ENCODE assay signal across 22 cellular contexts in the genomic region with DNA sequence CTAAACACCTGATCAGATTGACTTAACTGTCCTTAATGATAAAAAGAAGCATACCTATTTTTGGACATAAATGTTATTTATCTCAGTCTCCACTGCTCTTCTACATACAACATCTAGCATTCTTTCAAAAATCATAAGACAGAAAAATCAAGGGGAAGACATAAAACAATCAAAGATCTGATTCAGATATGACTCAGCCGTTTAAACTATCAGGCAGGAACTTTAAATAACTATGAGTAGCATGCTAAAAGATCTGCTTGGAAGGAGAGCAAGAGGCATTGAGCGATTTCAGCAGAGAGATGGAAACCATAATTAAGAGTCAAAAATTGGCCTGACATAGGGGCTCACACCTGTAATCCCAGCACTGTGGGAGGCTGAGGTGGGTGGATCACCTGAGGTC. TPM values are rescaled to one million over a fixed set of nuclear protein-coding genes. Genes with fewer than 3 reads are reported as not detected.
DNase-seq lines count a peak whose midpoint lies in the region; ATAC-seq and TF ChIP-seq lines count a peak whose summit lies in the region.
"Had no signal": no experiment of that assay in that cellular context is flagged by ENCODE, and none has a peak within 500 bp of the region (broad histone marks: within the 10 kb centered on the region; RNA-seq: fewer than 3 reads in every experiment).

No MANE protein-coding gene starts in this region.

- no peak overlapping the region for H3K4me3 Mint-ChIP-seq in WTC11
- H3K4me3 Mint-ChIP-seq: activated naive CD4-positive, alpha-beta T cell treated with anti-CD3 and anti-CD28 coated beads, Interleukin-2, amount 50 U/mL, for 24 hours; CD4-positive, CD25-positive, alpha-beta regulatory T cell; IgD-negative memory B cell had no signal

- TF ChIP-seq CTCF in fibroblast of the aortic adventitia (IDR thresholded peaks at IDR 0.05; ENCODE audit: insufficient read depth, low read length): no peak
- no peak for TF ChIP-seq CTCF in brain microvascular endothelial cell (IDR thresholded peaks at IDR 0.05; ENCODE audit: low read depth, low read length, missing control alignments)
- no peak for TF ChIP-seq CTCF in WTC11 (IDR thresholded peaks at IDR 0.05)

- CTCF ChIA-PET in WTC11 (lab: Charles Lee): interaction anchor here (0.7 kb wide), 1 partner anchor 142 kb away, joined by 3 read pairs; no protein-coding TSS in a partner anchor

- H3K27me3 ChIP-seq in brain microvascular endothelial cell (replicated peaks): no peaks in the 10 kb centered on the region

- no peak overlapping the region for H3K27ac Mint-ChIP-seq in WTC11
- H3K27ac Mint-ChIP-seq: activated naive CD4-positive, alpha-beta T cell treated with anti-CD3 and anti-CD28 coated beads, Interleukin-2, amount 50 U/mL, for 24 hours; activated T-helper 2 cell treated with anti-CD3 and anti-CD28 coated beads, Interferon-gamma antibody, Interleukin-2, Interleukin-4, amounts not matched to agents 10 μg/mL and 5 μg/mL and 100 μg/mL, durations not matched to agents 14 hours and 24 hours and 36 hours; CD4-positive, CD25-positive, alpha-beta regulatory T cell; IgD-negative memory B cell had no signal

- no peaks in the 10 kb centered on the region; the same call in 1 of the 2 replicates for H3K36me3 Mint-ChIP-seq in WTC11
- H3K36me3 Mint-ChIP-seq: activated naive CD4-positive, alpha-beta T cell treated with anti-CD3 and anti-CD28 coated beads, Interleukin-2, amount 50 U/mL, for 24 hours; CD4-positive, CD25-positive, alpha-beta regulatory T cell had no signal

- H3K4me1 Mint-ChIP-seq in WTC11: peaks cover 36% of the 10 kb centered on the region
- H3K4me1 Mint-ChIP-seq: activated naive CD4-positive, alpha-beta T cell treated with anti-CD3 and anti-CD28 coated beads, Interleukin-2, amount 50 U/mL, for 24 hours; CD4-positive, CD25-positive, alpha-beta regulatory T cell had no signal

- peak; percentile 28 for DNase-seq in A172 (ENCODE audit: low spot score)
- peak; percentile 11 for DNase-seq in GM04504 (ENCODE audit: low read depth)
- peak; percentile 40 for DNase-seq in RKO (ENCODE audit: low spot score)
- peak; percentile 2 for DNase-seq in fibroblast of the aortic adventitia (ENCODE audit: low read depth)
- DNase-seq in brain microvascular endothelial cell: no peak
- no peak for DNase-seq in WTC11 (ENCODE audit: low spot score)
- DNase-seq in SHP77 (lab: John Stamatoyannopoulos, UW): no peak
- DNase-seq in NCI-H1105 treated with DMSO at 0.1 percent for 48 hours (lab: John Stamatoyannopoulos, UW): no peak
- DNase-seq: activated CD4-positive, alpha-beta T cell treated with anti-CD3 and anti-CD28 coated beads for 4 hours; activated T-cell treated with anti-CD3 and anti-CD28 coated beads for 4 hours; AML-193; amniotic stem cell; CD4-positive, CD25-positive, alpha-beta regulatory T cell; kidney; NCI-H1930; NCI-H524 treated with DMSO at 0.1 percent for 48 hours; small intestine; stimulated activated naive CD4-positive, alpha-beta T cell; SW 1271 had no signal

- no peaks in the 10 kb centered on the region for H3K27me3 Mint-ChIP-seq in WTC11 (ENCODE audit: low read depth)

- H3K9me3 Mint-ChIP-seq in WTC11: peaks cover 3% of the 10 kb centered on the region
- H3K9me3 Mint-ChIP-seq: activated naive CD4-positive, alpha-beta T cell treated with anti-CD3 and anti-CD28 coated beads, Interleukin-2, amount 50 U/mL, for 24 hours; activated T-helper 2 cell treated with anti-CD3 and anti-CD28 coated beads, Interferon-gamma antibody, Interleukin-2, Interleukin-4, amounts not matched to agents 10 μg/mL and 5 μg/mL and 100 μg/mL, durations not matched to agents 14 hours and 24 hours and 36 hours had no signal

- POLR2A ChIA-PET in WTC11 (lab: Charles Lee): no interaction called here

- H3K4me3 ChIP-seq in fibroblast of the aortic adventitia (ENCODE audit: low read depth, low read length): no peak overlapping the region
- no peak overlapping the region for H3K4me3 ChIP-seq in brain microvascular endothelial cell (ENCODE audit: low read depth, low read length)

- in situ Hi-C loops in brain microvascular endothelial cell (cut with HindIII; ENCODE audit: low pct_ligation_motif_present, low sequenced_read_pairs): no loop called here

- H3K27ac ChIP-seq in brain microvascular endothelial cell: no peak overlapping the region

- H3K36me3 ChIP-seq in brain microvascular endothelial cell (replicated peaks): no peaks in the 10 kb centered on the region

- no peak for ATAC-seq in WTC11

TF ChIP-seq in WTC11, 78 proteins besides CTCF, POLR2A, EP300 and RAD21:
- TF ChIP-seq, protein P1, sequence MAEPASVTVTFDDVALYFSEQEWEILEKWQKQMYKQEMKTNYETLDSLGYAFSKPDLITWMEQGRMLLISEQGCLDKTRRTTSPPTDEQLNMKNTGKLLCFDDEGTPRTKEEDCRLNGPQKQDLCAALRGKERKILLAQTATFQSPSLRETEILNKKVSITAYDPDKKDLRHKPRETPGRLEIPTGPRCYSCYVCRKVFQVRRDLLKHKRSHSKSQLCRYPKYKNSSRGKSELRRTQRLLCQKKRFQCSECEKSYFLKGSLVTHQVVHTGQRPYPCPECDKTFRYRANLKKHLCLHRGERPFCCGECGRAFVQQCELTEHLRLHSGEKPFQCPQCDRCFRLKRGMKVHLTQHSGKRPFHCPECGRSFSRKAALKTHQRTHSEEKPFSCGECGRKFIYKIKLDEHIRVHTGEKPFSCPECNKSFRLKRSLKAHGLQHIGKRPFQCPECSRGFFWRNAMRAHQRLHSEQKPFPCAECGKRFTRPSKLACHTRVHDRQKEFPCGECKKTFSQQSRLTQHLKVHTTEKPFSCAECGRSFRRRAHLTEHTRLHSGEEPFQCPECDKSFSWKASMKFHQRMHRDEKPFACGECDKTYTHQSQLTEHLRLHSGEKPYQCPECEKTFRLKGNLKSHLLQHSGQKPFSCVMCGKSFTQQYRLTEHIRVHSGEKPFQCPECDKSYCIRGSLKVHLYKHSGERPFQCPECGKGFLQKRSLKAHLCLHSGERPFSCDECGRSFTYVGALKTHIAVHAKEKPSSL (CRISPR knock-in tag; conservative IDR thresholded peaks at IDR 0.05): no peak
- TF ChIP-seq, protein P2, sequence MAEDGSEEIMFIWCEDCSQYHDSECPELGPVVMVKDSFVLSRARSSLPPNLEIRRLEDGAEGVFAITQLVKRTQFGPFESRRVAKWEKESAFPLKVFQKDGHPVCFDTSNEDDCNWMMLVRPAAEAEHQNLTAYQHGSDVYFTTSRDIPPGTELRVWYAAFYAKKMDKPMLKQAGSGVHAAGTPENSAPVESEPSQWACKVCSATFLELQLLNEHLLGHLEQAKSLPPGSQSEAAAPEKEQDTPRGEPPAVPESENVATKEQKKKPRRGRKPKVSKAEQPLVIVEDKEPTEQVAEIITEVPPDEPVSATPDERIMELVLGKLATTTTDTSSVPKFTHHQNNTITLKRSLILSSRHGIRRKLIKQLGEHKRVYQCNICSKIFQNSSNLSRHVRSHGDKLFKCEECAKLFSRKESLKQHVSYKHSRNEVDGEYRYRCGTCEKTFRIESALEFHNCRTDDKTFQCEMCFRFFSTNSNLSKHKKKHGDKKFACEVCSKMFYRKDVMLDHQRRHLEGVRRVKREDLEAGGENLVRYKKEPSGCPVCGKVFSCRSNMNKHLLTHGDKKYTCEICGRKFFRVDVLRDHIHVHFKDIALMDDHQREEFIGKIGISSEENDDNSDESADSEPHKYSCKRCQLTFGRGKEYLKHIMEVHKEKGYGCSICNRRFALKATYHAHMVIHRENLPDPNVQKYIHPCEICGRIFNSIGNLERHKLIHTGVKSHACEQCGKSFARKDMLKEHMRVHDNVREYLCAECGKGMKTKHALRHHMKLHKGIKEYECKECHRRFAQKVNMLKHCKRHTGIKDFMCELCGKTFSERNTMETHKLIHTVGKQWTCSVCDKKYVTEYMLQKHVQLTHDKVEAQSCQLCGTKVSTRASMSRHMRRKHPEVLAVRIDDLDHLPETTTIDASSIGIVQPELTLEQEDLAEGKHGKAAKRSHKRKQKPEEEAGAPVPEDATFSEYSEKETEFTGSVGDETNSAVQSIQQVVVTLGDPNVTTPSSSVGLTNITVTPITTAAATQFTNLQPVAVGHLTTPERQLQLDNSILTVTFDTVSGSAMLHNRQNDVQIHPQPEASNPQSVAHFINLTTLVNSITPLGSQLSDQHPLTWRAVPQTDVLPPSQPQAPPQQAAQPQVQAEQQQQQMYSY (CRISPR knock-in tag; IDR thresholded peaks at IDR 0.05): no peak
- TF ChIP-seq ZNF219 (CRISPR knock-in tag; IDR thresholded peaks at IDR 0.05; ENCODE audit: borderline replicate concordance) (no peak), TP53 (CRISPR knock-in tag; IDR thresholded peaks at IDR 0.05) (no peak)
- TF ChIP-seq, protein P3, sequence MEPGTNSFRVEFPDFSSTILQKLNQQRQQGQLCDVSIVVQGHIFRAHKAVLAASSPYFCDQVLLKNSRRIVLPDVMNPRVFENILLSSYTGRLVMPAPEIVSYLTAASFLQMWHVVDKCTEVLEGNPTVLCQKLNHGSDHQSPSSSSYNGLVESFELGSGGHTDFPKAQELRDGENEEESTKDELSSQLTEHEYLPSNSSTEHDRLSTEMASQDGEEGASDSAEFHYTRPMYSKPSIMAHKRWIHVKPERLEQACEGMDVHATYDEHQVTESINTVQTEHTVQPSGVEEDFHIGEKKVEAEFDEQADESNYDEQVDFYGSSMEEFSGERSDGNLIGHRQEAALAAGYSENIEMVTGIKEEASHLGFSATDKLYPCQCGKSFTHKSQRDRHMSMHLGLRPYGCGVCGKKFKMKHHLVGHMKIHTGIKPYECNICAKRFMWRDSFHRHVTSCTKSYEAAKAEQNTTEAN (CRISPR knock-in tag; IDR thresholded peaks at IDR 0.05): no peak

RNA-seq across cellular contexts. Expression of a gene that starts 27.2 kb away (rescaled TPM):
- total RNA-seq in A172 (2014; rRNA removed; shearing (Covaris generic)): 1.3 and 4.3 TPM in 2 replicates
- total RNA-seq in fibroblast of the aortic adventitia (ENCODE audit: low replicate concordance) (4.2 and 7.2 TPM in 2 replicates), WTC11 (2021) (3.5 to 4.5 TPM (median 4.3 TPM) in 3 replicates)

Comparison
In these comparisons a context has a peak if more than half of its experiments do, and no peak if none do; other contexts are left out.
1. DNase-seq: peak in A172 (single experiment), GM04504 (single experiment), RKO (single experiment) and fibroblast of the aortic adventitia (single experiment); none in brain microvascular endothelial cell (single experiment), WTC11 (single experiment), SHP77 (0 of 2) and NCI-H1105 treated with DMSO at 0.1 percent for 48 hours (single experiment).